In genomic region chr20:21259346-21259745, GRCh38 we compare ENCODE assay signal across 23 cellular contexts. TPM values are rescaled to one million over a fixed set of nuclear protein-coding genes. Genes with fewer than 3 reads are reported as not detected.
A peak's percentile ranks its signal among the peaks of the same experiment; 100 is the strongest.
DNase-seq lines count a peak whose midpoint lies in the region; ATAC-seq, FAIRE-seq and TF ChIP-seq lines count a peak whose summit lies in the region.
"Had no signal": no experiment of that assay in that cellular context is flagged by ENCODE, and none has a peak within 500 bp of the region (broad histone marks: within the 10 kb centered on the region; RNA-seq: fewer than 3 reads in every experiment).

No MANE protein-coding gene starts in this region.

- POLR2A ChIA-PET in CD4-positive, alpha-beta T cell (lab: Charles Lee): no interaction called here

- ATAC-seq in GM18861 (IDR thresholded peaks at IDR 0.05; ENCODE audit: unreplicated experiment): no peak
- no peak for ATAC-seq in CD4-positive, alpha-beta T cell (ENCODE audit: poor library complexity)
- ATAC-seq: GM23338, SK-N-SH treated with all-trans-retinoic acid at 6 μM for 48 hours had no signal

- intact Hi-C loops in CD4-positive, alpha-beta T cell (cut with DNase I, micrococcal nuclease): no loop called here

- peak overlapping the region; percentile 52 for H3K27ac ChIP-seq in angular gyrus (ENCODE audit: low read depth, low read length)
- H3K27ac ChIP-seq in substantia nigra (ENCODE audit: low read depth, low read length, poor library complexity, severe bottlenecking): peak overlapping the region; percentile 49
- H3K27ac ChIP-seq in CD4-positive, alpha-beta T cell (ENCODE audit: low read depth, low read length): no peak overlapping the region
- H3K27ac ChIP-seq: PC-9 had no signal

- H3K27me3 Mint-ChIP-seq in nephron progenitor cell (ENCODE audit: low read depth, poor library complexity): peaks cover 18% of the 10 kb centered on the region
- peaks cover 9% of the 10 kb centered on the region for H3K27me3 Mint-ChIP-seq in CD4-positive, alpha-beta T cell

- no peaks in the 10 kb centered on the region for H3K9me3 ChIP-seq in CD4-positive, alpha-beta T cell (ENCODE audit: control insufficient read depth, low read length)

- no peaks in the 10 kb centered on the region for H3K4me1 Mint-ChIP-seq in nephron progenitor cell
- no peaks in the 10 kb centered on the region for H3K4me1 Mint-ChIP-seq in CD4-positive, alpha-beta T cell (ENCODE audit: low read depth)
- H3K4me1 Mint-ChIP-seq: CD4-positive, alpha-beta memory T cell; GM23338 had no signal

- FAIRE-seq in frontal cortex (lab: Jason Lieb, UNC): peak; percentile 39

- H3K36me3 Mint-ChIP-seq in nephron progenitor cell (ENCODE audit: low read depth): no peaks in the 10 kb centered on the region
- no peaks in the 10 kb centered on the region for H3K36me3 Mint-ChIP-seq in CD4-positive, alpha-beta T cell (ENCODE audit: low read depth)
- H3K36me3 Mint-ChIP-seq: CD4-positive, alpha-beta memory T cell had no signal

- no peak overlapping the region for H3K4me3 Mint-ChIP-seq in nephron progenitor cell
- H3K4me3 Mint-ChIP-seq in CD4-positive, alpha-beta T cell: no peak overlapping the region
- H3K4me3 Mint-ChIP-seq: CD4-positive, alpha-beta memory T cell; GM23338 had no signal

- H3K27ac Mint-ChIP-seq in nephron progenitor cell: no peak overlapping the region
- H3K27ac Mint-ChIP-seq in CD4-positive, alpha-beta T cell: no peak overlapping the region
- H3K27ac Mint-ChIP-seq: CD4-positive, alpha-beta memory T cell; GM23338 had no signal

- no peak for TF ChIP-seq CTCF in nephron progenitor cell (IDR thresholded peaks at IDR 0.05)
- TF ChIP-seq CTCF in CD4-positive, alpha-beta T cell (IDR thresholded peaks at IDR 0.05): no peak

- CTCF ChIA-PET in CD4-positive, alpha-beta T cell (lab: Charles Lee): interaction anchor here (0.7 kb wide), 1 partner anchor 109 kb away, joined by 4 read pairs; no protein-coding TSS in a partner anchor

- DNase-seq in frontal cortex (ENCODE audit: low spot score in 2 of 2) (peak in 1 of 2 donors; percentile 15), midbrain (lab: John Stamatoyannopoulos, UW) (peak; percentile 55), substantia nigra (lab: John Stamatoyannopoulos, UW) (peak in 42 of 49 donors; percentile 3 to 78 (median 37)), NCI-H345 (lab: John Stamatoyannopoulos, UW) (no peak), nephron progenitor cell (no peak)
- no peak for DNase-seq in CD4-positive, alpha-beta T cell
- DNase-seq: Caco-2; CD4-positive, alpha-beta memory T cell; DMS 273 treated with DMSO at 0.1 percent for 48 hours; DMS79 treated with DMSO at 0.1 percent for 48 hours; HCEC 1CT; Kasumi-1; NCI-H1417; NCI-H187; NCI-H2107; NCI-H510A; PC-9; RPMI8226; SHP77 had no signal

- H3K27me3 ChIP-seq in CD4-positive, alpha-beta T cell (ENCODE audit: control insufficient read depth, insufficient read depth, low read length): no peaks in the 10 kb centered on the region

- H3K9me3 Mint-ChIP-seq in nephron progenitor cell: no peaks in the 10 kb centered on the region
- H3K9me3 Mint-ChIP-seq in CD4-positive, alpha-beta T cell: no peaks in the 10 kb centered on the region
- H3K9me3 Mint-ChIP-seq: GM23338 had no signal

RNA-seq across cellular contexts. Expression of gene XRN2, which starts 43.8 kb away (rescaled TPM):
- 96.2 TPM for total RNA-seq in frontal cortex
- 10 to 100 TPM; 48.5 to 48.9 TPM for total RNA-seq in CD4-positive, alpha-beta T cell

Comparison
In these comparisons a context has a peak if more than half of its experiments do, and no peak if none do; other contexts are left out.
1. DNase-seq: peak in midbrain (single experiment) and substantia nigra (42 of 49); none in NCI-H345 (single experiment), nephron progenitor cell (single experiment) and CD4-positive, alpha-beta T cell (0 of 10).